16 cellular contexts compared by ENCODE assay signal in genomic region chr14:36224176-36224575, GRCh38. TPM values are rescaled to one million over a fixed set of nuclear protein-coding genes. Genes with fewer than 3 reads are reported as not detected.
DNase-seq lines count a peak whose midpoint lies in the region; ATAC-seq, FAIRE-seq and TF ChIP-seq lines count a peak whose summit lies in the region.
"Had no signal": no experiment of that assay in that cellular context is flagged by ENCODE, and none has a peak within 500 bp of the region (broad histone marks: within the 10 kb centered on the region; RNA-seq: fewer than 3 reads in every experiment).

No MANE protein-coding gene starts in this region.

- BruUV-seq in K562 (replicated peaks; lab: Mats Ljungman, UMichigan): no TSS peak

- FAIRE-seq in K562 (lab: Jason Lieb, UNC): no peak
- FAIRE-seq: H54 had no signal

- TF ChIP-seq POLR2A in K562 (conservative IDR thresholded peaks at IDR 0.05): no peak

- no peaks in the 10 kb centered on the region for H3K4me1 Mint-ChIP-seq in activated CD4-positive, alpha-beta T cell treated with anti-CD3 and anti-CD28 coated beads for 36 hours
- H3K4me1 Mint-ChIP-seq: CD8-positive, alpha-beta memory T cell had no signal

- H3K79me2 ChIP-seq in K562 (ENCODE audit: control insufficient read depth, insufficient read depth, low read length): no peaks in the 10 kb centered on the region

- no peaks in the 10 kb centered on the region for H3K36me3 ChIP-seq in K562 (ENCODE audit: control insufficient read depth, insufficient read depth, low read length)
- no peaks in the 10 kb centered on the region for H3K36me3 ChIP-seq in lower lobe of right lung
- H3K36me3 ChIP-seq: BLaER1 had no signal

- H3K4me3 ChIP-seq in K562: no peak overlapping the region
- H3K4me3 ChIP-seq in lower lobe of right lung: no peak overlapping the region
- H3K4me3 ChIP-seq: BLaER1, GM23248 had no signal

- WGBS in K562 (ENCODE audit: insufficient coverage, low coverage, missing lambda C conversion rate): 11% methylated on average over 9 of the region's 9 CpGs

- peaks cover 8% of the 10 kb centered on the region for H3K27me3 Mint-ChIP-seq in activated CD4-positive, alpha-beta T cell treated with anti-CD3 and anti-CD28 coated beads for 36 hours

- no peaks in the 10 kb centered on the region for H4K20me1 ChIP-seq in K562 (replicated peaks; ENCODE audit: control insufficient read depth, insufficient read depth, low read length)
- H4K20me1 ChIP-seq: BLaER1 had no signal

- no peak for TF ChIP-seq CTCF in K562 (IDR thresholded peaks at IDR 0.05 in 2 of 3, conservative IDR thresholded peaks at IDR 0.05 in 1 of 3; ENCODE audit: insufficient read depth in 2 of 3, low read depth in 1 of 3, low read length in 3 of 3)
- TF ChIP-seq CTCF in lower lobe of right lung (IDR thresholded peaks at IDR 0.05): no peak

- H3K4me3 Mint-ChIP-seq in activated CD4-positive, alpha-beta T cell treated with anti-CD3 and anti-CD28 coated beads for 36 hours: no peak overlapping the region
- H3K4me3 Mint-ChIP-seq: CD8-positive, alpha-beta memory T cell had no signal

- ATAC-seq in K562 (peak; percentile 39), lower lobe of right lung (no peak), GM21447 (IDR thresholded peaks at IDR 0.05; ENCODE audit: unreplicated experiment) (no peak)
- no peak for ATAC-seq in activated CD4-positive, alpha-beta T cell treated with anti-CD3 and anti-CD28 coated beads for 36 hours

- intact Hi-C loops in K562 (cut with micrococcal nuclease): no loop called here
- intact Hi-C loops in lower lobe of right lung (cut with DNase I): no loop called here
- intact Hi-C loops in activated CD4-positive, alpha-beta T cell treated with anti-CD3 and anti-CD28 coated beads for 36 hours (cut with DNase I, micrococcal nuclease): no loop called here

- H3K36me3 Mint-ChIP-seq in activated CD4-positive, alpha-beta T cell treated with anti-CD3 and anti-CD28 coated beads for 36 hours (ENCODE audit: low read depth): no peaks in the 10 kb centered on the region
- H3K36me3 Mint-ChIP-seq: CD8-positive, alpha-beta memory T cell had no signal

- H2AFZ ChIP-seq in K562 (ENCODE audit: low read depth, low read length): no peak overlapping the region
- H2AFZ ChIP-seq: GM23248 had no signal

- no peaks in the 10 kb centered on the region for H3K9me3 Mint-ChIP-seq in activated CD4-positive, alpha-beta T cell treated with anti-CD3 and anti-CD28 coated beads for 36 hours (ENCODE audit: low read depth)
- H3K9me3 Mint-ChIP-seq: CD8-positive, alpha-beta memory T cell had no signal

- no peak overlapping the region for H3K4me2 ChIP-seq in K562 (ENCODE audit: insufficient read depth, low read length)
- H3K4me2 ChIP-seq: BLaER1 had no signal

- TF ChIP-seq EP300 in K562 (IDR thresholded peaks at IDR 0.05; ENCODE audit: low read length): no peak

- H3K9ac ChIP-seq in K562 (ENCODE audit: insufficient read depth in 1 of 2, low read depth in 2 of 2, low read length in 2 of 2): no peak overlapping the region
- H3K9ac ChIP-seq: BLaER1, GM23248 had no signal

- H3K4me1 ChIP-seq in K562 (replicated peaks in 1 of 2; ENCODE audit: control insufficient read depth in 2 of 2, insufficient read depth in 2 of 2, low read length in 2 of 2) (peaks cover 0 to 3% of the 10 kb centered on the region in 2 experiments; a peak in 3 of 5 replicates), lower lobe of right lung (peaks cover 16% of the 10 kb centered on the region)
- H3K4me1 ChIP-seq: BLaER1 had no signal

- POLR2A ChIA-PET in K562 (lab: Yijun Ruan, JAX): no interaction called here
- POLR2A ChIA-PET in activated CD4-positive, alpha-beta T cell treated with anti-CD3 and anti-CD28 coated beads for 36 hours (lab: Charles Lee): no interaction called here

- H3K27ac Mint-ChIP-seq in activated CD4-positive, alpha-beta T cell treated with anti-CD3 and anti-CD28 coated beads for 36 hours: no peak overlapping the region

- H3K9me1 ChIP-seq in K562 (ENCODE audit: control insufficient read depth, insufficient read depth, low read length): no peaks in the 10 kb centered on the region

- CTCF ChIA-PET in K562 (lab: Yijun Ruan, JAX; ENCODE audit: low intra/inter-chr PET ratio): no interaction called here
- CTCF ChIA-PET in activated CD4-positive, alpha-beta T cell treated with anti-CD3 and anti-CD28 coated beads for 36 hours (lab: Charles Lee): no interaction called here

- in situ Hi-C loops in K562 (cut with MboI): no loop called here

- H3K27ac ChIP-seq in K562 (ENCODE audit: extremely low read depth, low read depth, low read length) (no peak overlapping the region), lower lobe of right lung (peak overlapping the region; percentile 42)
- H3K27ac ChIP-seq: BLaER1, GM23248 had no signal

- H3K9me3 ChIP-seq in K562 (replicated peaks; ENCODE audit: control insufficient read depth, insufficient read depth, low read depth, low read length) (no peaks in the 10 kb centered on the region), lower lobe of right lung (no peaks in the 10 kb centered on the region)
- H3K9me3 ChIP-seq: BLaER1, Caco-2 had no signal

- H3K27me3 ChIP-seq in K562 (ENCODE audit: control insufficient read depth in 2 of 2, insufficient read depth in 2 of 2, low read length in 2 of 2): no peaks in the 10 kb centered on the region; a peak in 3 of 5 replicates
- H3K27me3 ChIP-seq in lower lobe of right lung (ENCODE audit: low read depth): no peaks in the 10 kb centered on the region
- H3K27me3 ChIP-seq: BLaER1 had no signal

- no peak for TF ChIP-seq RAD21 in K562 (CRISPR knock-in tag; conservative IDR thresholded peaks at IDR 0.05 in 1 of 2, IDR thresholded peaks at IDR 0.05 in 1 of 2)

- DNase-seq in Daoy (ENCODE audit: low read depth) (peak; percentile 74), NCI-H69 (lab: John Stamatoyannopoulos, UW) (peak; percentile 26), K562 (ENCODE audit: extremely low read depth in 1 of 4, low spot score in 3 of 4) (peak in 1 of 4 experiments; percentile 15), lower lobe of right lung (no peak)
- DNase-seq in activated CD4-positive, alpha-beta T cell treated with anti-CD3 and anti-CD28 coated beads for 36 hours: no peak
- DNase-seq in stimulated activated CD4-positive, alpha-beta T cell treated with anti-CD3 and anti-CD28 coated beads, Interleukin-2, amount 100 ng/mL, for 48 hours: no peak
- DNase-seq: 8988T; AML-193; Caco-2; CD8-positive, alpha-beta memory T cell; DND-41; GF-D8; GM23248 had no signal

TF ChIP-seq in K562, 482 proteins besides CTCF, POLR2A, EP300 and RAD21:
- TF ChIP-seq KDM2B (CRISPR knock-in tag; IDR thresholded peaks at IDR 0.05) (no peak), ZBED1 (IDR thresholded peaks at IDR 0.05) (no peak), ZZZ3 (IDR thresholded peaks at IDR 0.05) (no peak), ATF4 (CRISPR knock-in tag; IDR thresholded peaks at IDR 0.05) (no peak), HSF4 (CRISPR knock-in tag; IDR thresholded peaks at IDR 0.05; ENCODE audit: borderline replicate concordance) (no peak), TEAD2 (tag; IDR thresholded peaks at IDR 0.05) (no peak), MTA3 (IDR thresholded peaks at IDR 0.05; ENCODE audit: borderline replicate concordance) (no peak)

RNA-seq across cellular contexts. Expression of gene PTCSC3, which starts 47.7 kb away (rescaled TPM):
- total RNA-seq in Daoy (2014; rRNA removed; shearing (Covaris generic)): not detected in 2 replicates
- not detected in 2 replicates for total RNA-seq in K562 (2011; cell fraction: chromatin; rRNA removed; ENCODE audit: low replicate concordance)
- total RNA-seq in K562 (2011; cell fraction: nucleolus; rRNA removed): not detected in 2 replicates
- total RNA-seq in K562 (2011; cell fraction: nucleoplasm; rRNA removed): not detected in 2 replicates
- total RNA-seq in K562 (2014; rRNA removed) (not detected in 2 replicates), K562 (2014; rRNA removed; fragmentation: Illumina TruSeq; extraction: Trizol) (not detected in 2 replicates), K562 (2015; rRNA removed; fragmentation: Illumina TruSeq; extraction: Trizol) (not detected in 2 replicates), K562 (2021) (not detected in 2 replicates), lower lobe of right lung (1.5 TPM)
- polyA plus RNA-seq in K562 (2011; rRNA removed) (not detected in 2 replicates), K562 (2014; fragmentation: Illumina TruSeq; extraction: Trizol) (not detected in 2 replicates), K562 (2014; fragmentation: Nextera tagmentation; extraction: Ambion mirVana) (not detected), K562 (2014; rRNA removed) (not detected in 2 replicates)
- polyA plus RNA-seq in K562 (2011; cell fraction: cytosol; rRNA removed): not detected in 2 replicates
- polyA plus RNA-seq in K562 (2011; cell fraction: nucleus; rRNA removed): not detected in 2 replicates
- not detected in 2 replicates for polyA plus RNA-seq in K562 (2012)
- not detected in 2 replicates for polyA minus RNA-seq in K562 (2011; rRNA and poly(A)+ RNA removed)
- not detected in 2 replicates for polyA minus RNA-seq in K562 (2011; cell fraction: cytosol; rRNA and poly(A)+ RNA removed)
- polyA minus RNA-seq in K562 (2011; cell fraction: nucleus; rRNA and poly(A)+ RNA removed): not detected in 2 replicates
- total RNA-seq in activated CD4-positive, alpha-beta T cell treated with anti-CD3 and anti-CD28 coated beads for 36 hours: not detected
- total RNA-seq: Caco-2; CD8-positive, alpha-beta memory T cell; GM23248 had no signal
- polyA plus RNA-seq: CD8-positive, alpha-beta memory T cell; GM23248 had no signal

Comparison
In these comparisons a context has a peak if more than half of its experiments do, and no peak if none do; other contexts are left out.
1. DNase-seq: peak in Daoy (single experiment) and NCI-H69 (single experiment); none in lower lobe of right lung (single experiment), activated CD4-positive, alpha-beta T cell treated with anti-CD3 and anti-CD28 coated beads for 36 hours (single experiment) and stimulated activated CD4-positive, alpha-beta T cell treated with anti-CD3 and anti-CD28 coated beads, Interleukin-2, amount 100 ng/mL, for 48 hours (0 of 2).